9 cellular contexts compared by ENCODE assay signal in the genomic region with DNA sequence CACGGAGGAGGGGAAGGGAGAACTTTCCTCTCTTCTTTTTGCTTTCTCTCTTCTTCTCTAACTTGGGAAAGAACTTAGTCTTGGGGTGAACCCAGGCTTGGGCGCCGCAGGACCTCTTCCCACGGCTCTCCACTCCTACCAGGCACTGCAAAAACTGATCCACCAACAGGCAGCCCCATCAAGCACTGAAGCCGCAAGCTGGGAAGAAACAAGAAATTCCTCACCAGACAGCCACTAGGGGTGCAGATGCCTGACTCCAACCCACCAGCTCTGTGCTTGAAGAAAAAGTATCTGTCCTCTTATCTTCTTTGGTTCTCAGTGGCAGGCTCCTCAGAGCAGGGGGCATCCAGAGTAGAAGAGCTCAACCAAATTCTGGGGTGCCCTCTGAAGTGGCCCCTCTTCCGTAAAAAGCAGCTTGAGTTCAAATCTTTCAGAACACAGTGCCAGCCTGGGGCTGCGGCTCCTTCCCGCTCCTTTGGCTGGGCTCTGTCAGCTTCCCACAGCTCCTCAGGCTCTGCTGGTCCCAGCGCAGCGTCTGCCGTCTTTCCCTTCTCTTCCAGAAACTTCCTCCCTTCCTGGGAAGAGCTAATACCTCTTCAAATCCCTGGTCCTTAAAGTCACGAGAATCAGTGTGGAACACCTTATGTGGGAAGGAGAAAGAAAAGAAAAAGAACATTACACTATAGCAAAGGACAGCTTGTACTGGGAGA. TPM values are rescaled to one million over a fixed set of nuclear protein-coding genes. Genes with fewer than 3 reads are reported as not detected.
DNase-seq lines count a peak whose midpoint lies in the region; ATAC-seq and TF ChIP-seq lines count a peak whose summit lies in the region.
"Had no signal": no experiment of that assay in that cellular context is flagged by ENCODE, and none has a peak within 500 bp of the region (broad histone marks: within the 10 kb centered on the region; RNA-seq: fewer than 3 reads in every experiment).

No MANE protein-coding gene starts in this region.

- H3K4me3 ChIP-seq in cardiac muscle cell (peak overlapping the region; percentile 88), fibroblast of villous mesenchyme (ENCODE audit: low read depth, low read length) (no peak overlapping the region), testis (peak overlapping the region in 1 of 2 donors; percentile 83)

- H3K36me3 ChIP-seq in cardiac muscle cell: peaks cover 4% of the 10 kb centered on the region
- H3K36me3 ChIP-seq in testis (ENCODE audit: low read depth, missing control alignments): no peaks in the 10 kb centered on the region

- intact Hi-C loops in left ventricle myocardium superior (cut with micrococcal nuclease) (no loop called here), testis (cut with DNase I; ENCODE audit: low total_unique reads) (no loop called here)

- DNase-seq in cardiac muscle cell (ENCODE audit: low read depth in 1 of 2, low spot score in 1 of 2) (peak; percentile 26 to 43), left ventricle myocardium superior (no peak), T-helper 17 cell (no peak), fibroblast of villous mesenchyme (ENCODE audit: low read depth) (no peak), testis (peak; percentile 39), NCI-H1092 treated with DMSO at 0.1 percent for 48 hours (lab: John Stamatoyannopoulos, UW) (no peak), SHP77 treated with DMSO at 0.1 percent for 48 hours (lab: John Stamatoyannopoulos, UW) (no peak)
- DNase-seq: NCI-H510A treated with DMSO at 0.1 percent for 48 hours had no signal

- H3K27me3 ChIP-seq in cardiac muscle cell (no peaks in the 10 kb centered on the region), testis (no peaks in the 10 kb centered on the region)

- peak overlapping the region; percentile 88 for H3K27ac ChIP-seq in cardiac muscle cell
- no peak overlapping the region for H3K27ac ChIP-seq in testis

- no peaks in the 10 kb centered on the region for H3K27me3 Mint-ChIP-seq in T-helper 17 cell

- 71 to 79% methylated on average over 12 of the region's 12 CpGs for WGBS in testis, 2 donors

- H3K4me1 Mint-ChIP-seq in T-helper 17 cell: peaks cover 65% of the 10 kb centered on the region

- peak overlapping the region; percentile 95 for H3K4me3 Mint-ChIP-seq in T-helper 17 cell

- TF ChIP-seq POLR2A in testis (IDR thresholded peaks at IDR 0.05): no peak

- ATAC-seq in left ventricle myocardium superior (no peak), T-helper 17 cell (no peak), GM21786 (IDR thresholded peaks at IDR 0.05; ENCODE audit: unreplicated experiment) (no peak)

- no peaks in the 10 kb centered on the region for H3K9me3 ChIP-seq in cardiac muscle cell (ENCODE audit: low read depth)
- no peaks in the 10 kb centered on the region for H3K9me3 ChIP-seq in T-helper 17 cell (ENCODE audit: control insufficient read depth, low read length, poor library complexity, severe bottlenecking)
- no peaks in the 10 kb centered on the region for H3K9me3 ChIP-seq in testis

- peaks cover 6% of the 10 kb centered on the region for H3K36me3 Mint-ChIP-seq in T-helper 17 cell (ENCODE audit: low read depth)

- TF ChIP-seq CTCF in cardiac muscle cell (IDR thresholded peaks at IDR 0.05; ENCODE audit: low read depth, low read length) (peak; percentile 42), fibroblast of villous mesenchyme (IDR thresholded peaks at IDR 0.05; ENCODE audit: insufficient read depth, low read depth, low read length) (peak; percentile 17), testis (IDR thresholded peaks at IDR 0.05) (no peak)

- peaks cover 38% of the 10 kb centered on the region for H3K4me1 ChIP-seq in cardiac muscle cell (ENCODE audit: low read depth)
- H3K4me1 ChIP-seq in testis: peaks cover 28% of the 10 kb centered on the region

- peak overlapping the region; percentile 93 for H3K27ac Mint-ChIP-seq in T-helper 17 cell

RNA-seq across cellular contexts. Expression of gene SLC41A1, which starts 2.4 kb away (rescaled TPM):
- 29.4 and 52.1 TPM in 2 replicates for total RNA-seq in cardiac muscle cell
- polyA plus RNA-seq in cardiac muscle cell: 43.5 and 44.5 TPM in 2 replicates
- total RNA-seq in left ventricle myocardium superior: 511 TPM
- 10 to 100 TPM; 33.5 to 36.2 TPM for total RNA-seq in T-helper 17 cell
- total RNA-seq in fibroblast of villous mesenchyme: 13.9 and 20.7 TPM in 2 replicates
- 100 to 1,000 TPM; 122 to 137 TPM for total RNA-seq in testis
- polyA plus RNA-seq in testis (ENCODE audit: insufficient read depth, low read depth, low replicate concordance): 94.7 TPM

RNA-seq across cellular contexts. Expression of gene RAB29, which starts 35.3 kb away (rescaled TPM):
- 3.3 and 7.2 TPM in 2 replicates for total RNA-seq in cardiac muscle cell
- polyA plus RNA-seq in cardiac muscle cell: 6.5 and 15.2 TPM in 2 replicates
- total RNA-seq in left ventricle myocardium superior: 14.5 TPM
- 10 to 100 TPM; 30.5 to 38.2 TPM for total RNA-seq in T-helper 17 cell
- 22.2 and 43.2 TPM in 2 replicates for total RNA-seq in fibroblast of villous mesenchyme
- total RNA-seq in testis: 10 to 100 TPM in 1 of 2 donors, 1 to 10 TPM in 1; 7.4 to 10.8 TPM
- 8.3 TPM for polyA plus RNA-seq in testis (ENCODE audit: insufficient read depth, low read depth, low replicate concordance)

RNA-seq across cellular contexts. Expression of gene PM20D1, which starts 39.3 kb away (rescaled TPM):
- not detected in 2 replicates for total RNA-seq in cardiac muscle cell
- polyA plus RNA-seq in cardiac muscle cell: 0.18 and 0.57 TPM in 2 replicates
- 1.6 TPM for total RNA-seq in left ventricle myocardium superior
- 1 to 10 TPM; 1.1 to 1.9 TPM for total RNA-seq in T-helper 17 cell
- total RNA-seq in fibroblast of villous mesenchyme: under 0.01 TPM in 1 of 2 replicates, not detected in the other
- total RNA-seq in testis: under 1 TPM; 0.71 to 0.81 TPM
- polyA plus RNA-seq in testis (ENCODE audit: insufficient read depth, low read depth, low replicate concordance): 1.7 TPM

Comparison
In these comparisons a context has a peak if more than half of its experiments do, and no peak if none do; other contexts are left out.
1. DNase-seq: peak in cardiac muscle cell (2 of 2) and testis (single experiment); none in left ventricle myocardium superior (single experiment), T-helper 17 cell (0 of 3), fibroblast of villous mesenchyme (single experiment), NCI-H1092 treated with DMSO at 0.1 percent for 48 hours (single experiment) and SHP77 treated with DMSO at 0.1 percent for 48 hours (single experiment).
2. CTCF ChIP-seq: peak in cardiac muscle cell (single experiment) and fibroblast of villous mesenchyme (single experiment); none in testis (0 of 3).